12 cellular contexts compared by ENCODE assay signal in genomic region chr11:35177370-35177769, GRCh38. TPM values are rescaled to one million over a fixed set of nuclear protein-coding genes. Genes with fewer than 3 reads are reported as not detected.
DNase-seq lines count a peak whose midpoint lies in the region; ATAC-seq and TF ChIP-seq lines count a peak whose summit lies in the region.
"Had no signal": no experiment of that assay in that cellular context is flagged by ENCODE, and none has a peak within 500 bp of the region (broad histone marks: within the 10 kb centered on the region; RNA-seq: fewer than 3 reads in every experiment).

No MANE protein-coding gene starts in this region.

- H3K4me2 ChIP-seq in osteoblast (ENCODE audit: insufficient read depth, low read length), result no peak overlapping the region

- WGBS in psoas muscle, 3 donors, result 71 to 81% (median 74%) methylated on average over 5 of the region's 5 CpGs

- peak overlapping the region; percentile 29 for H3K4me3 Mint-ChIP-seq in activated naive CD8-positive, alpha-beta T cell treated with anti-CD3 and anti-CD28 coated beads, Interleukin-2, amount 10 ng/mL, durations not matched to agents 7 days and 5 days

- no peaks in the 10 kb centered on the region for H3K9me3 ChIP-seq in osteoblast (ENCODE audit: low read depth, low read length)
- H3K9me3 ChIP-seq in psoas muscle, result no peaks in the 10 kb centered on the region
- H3K9me3 ChIP-seq: heart right ventricle had no signal

- peak; percentile 81 for ATAC-seq in activated naive CD8-positive, alpha-beta T cell treated with anti-CD3 and anti-CD28 coated beads, Interleukin-2, amount 10 ng/mL, durations not matched to agents 7 days and 5 days (ENCODE audit: low read depth)
- ATAC-seq in GM21360 (IDR thresholded peaks at IDR 0.05; ENCODE audit: unreplicated experiment) (no peak), psoas muscle (no peak)
- ATAC-seq: heart right ventricle had no signal

- intact Hi-C loops in psoas muscle (cut with DNase I), result no loop called here

- peak overlapping the region; percentile 85 for H3K27ac Mint-ChIP-seq in activated naive CD8-positive, alpha-beta T cell treated with anti-CD3 and anti-CD28 coated beads, Interleukin-2, amount 10 ng/mL, durations not matched to agents 7 days and 5 days

- no peaks in the 10 kb centered on the region for H3K27me3 ChIP-seq in osteoblast (ENCODE audit: insufficient read depth, low read length)
- H3K27me3 ChIP-seq in psoas muscle (ENCODE audit: insufficient read depth in 3 of 3, low read length in 2 of 3), result no peaks in the 10 kb centered on the region
- H3K27me3 ChIP-seq: heart right ventricle had no signal

- H3K27ac ChIP-seq in osteoblast (ENCODE audit: low read depth, low read length) (peak overlapping the region; percentile 83), psoas muscle (no peak overlapping the region)
- H3K27ac ChIP-seq: HL-60 had no signal

- H3K36me3 Mint-ChIP-seq in activated naive CD8-positive, alpha-beta T cell treated with anti-CD3 and anti-CD28 coated beads, Interleukin-2, amount 10 ng/mL, durations not matched to agents 7 days and 5 days, result peaks cover 45% of the 10 kb centered on the region

- H3K9me3 Mint-ChIP-seq in activated naive CD8-positive, alpha-beta T cell treated with anti-CD3 and anti-CD28 coated beads, Interleukin-2, amount 10 ng/mL, durations not matched to agents 7 days and 5 days, result no peaks in the 10 kb centered on the region

- H3K4me1 ChIP-seq in osteoblast (ENCODE audit: insufficient read depth, low read length) (peaks cover 80% of the 10 kb centered on the region), psoas muscle (peaks cover 9% of the 10 kb centered on the region)

- H3K36me3 ChIP-seq in osteoblast (ENCODE audit: insufficient read depth, low read length) (peaks cover 52% of the 10 kb centered on the region), psoas muscle (ENCODE audit: insufficient read depth in 1 of 2, low read depth in 1 of 2) (peaks cover 0 to 17% of the 10 kb centered on the region in 2 donors)

- H3K4me3 ChIP-seq in osteoblast (ENCODE audit: insufficient read depth, low read length) (no peak overlapping the region), psoas muscle (no peak overlapping the region)
- H3K4me3 ChIP-seq: heart right ventricle had no signal

- no peak for TF ChIP-seq CTCF in osteoblast (IDR thresholded peaks at IDR 0.05; ENCODE audit: extremely low read depth, low read depth, low read length)
- TF ChIP-seq CTCF in psoas muscle (IDR thresholded peaks at IDR 0.05), result no peak

- no peaks in the 10 kb centered on the region for H3K27me3 Mint-ChIP-seq in activated naive CD8-positive, alpha-beta T cell treated with anti-CD3 and anti-CD28 coated beads, Interleukin-2, amount 10 ng/mL, durations not matched to agents 7 days and 5 days

- peaks cover 24% of the 10 kb centered on the region for H4K20me1 ChIP-seq in osteoblast (ENCODE audit: insufficient read depth, low read length)

- H3K4me1 Mint-ChIP-seq in activated naive CD8-positive, alpha-beta T cell treated with anti-CD3 and anti-CD28 coated beads, Interleukin-2, amount 10 ng/mL, durations not matched to agents 7 days and 5 days, result peaks cover 81% of the 10 kb centered on the region

- POLR2A ChIA-PET in activated naive CD8-positive, alpha-beta T cell treated with anti-CD3 and anti-CD28 coated beads, Interleukin-2, amount 10 ng/mL, durations not matched to agents 7 days and 5 days (lab: Charles Lee), result interaction anchor here (0.9 to 9.5 kb wide), 9 partner anchors 14 to 173 kb away, joined by 3 to 186 read pairs (median 5); partner anchors contain the start of gene CD44

- no peak overlapping the region for H2AFZ ChIP-seq in osteoblast (ENCODE audit: low read length)

- DNase-seq in NCI-H510A treated with DMSO at 0.1 percent for 48 hours (lab: John Stamatoyannopoulos, UW) (peak; percentile 57), NCI-H510A (lab: John Stamatoyannopoulos, UW) (no peak), NCI-H187 treated with DMSO at 0.1 percent for 48 hours (lab: John Stamatoyannopoulos, UW) (peak; percentile 72), osteoblast (ENCODE audit: insufficient read length, low spot score, missing footprints) (no peak), AG08395 (ENCODE audit: low spot score) (no peak), psoas muscle (no peak)
- no peak for DNase-seq in activated naive CD8-positive, alpha-beta T cell treated with anti-CD3 and anti-CD28 coated beads, Interleukin-2, amount 10 ng/mL, durations not matched to agents 7 days and 5 days
- DNase-seq: DND-41, heart right ventricle, NCI-H1092 had no signal

- H3K79me2 ChIP-seq in osteoblast (ENCODE audit: insufficient read depth, low read length), result peaks cover 86% of the 10 kb centered on the region

RNA-seq across cellular contexts. Expression of gene CD44, which starts 38.4 kb away (rescaled TPM):
- 100 to 1,000 TPM; 551 to 555 TPM for total RNA-seq in activated naive CD8-positive, alpha-beta T cell treated with anti-CD3 and anti-CD28 coated beads, Interleukin-2, amount 10 ng/mL, durations not matched to agents 7 days and 5 days
- total RNA-seq in osteoblast, result 238 and 268 TPM in 2 replicates
- total RNA-seq in psoas muscle, result 10 to 100 TPM; 23.2 to 35.4 (median 25.5) TPM
- 1 to 10 TPM; 3.4 to 9.9 (median 9.8) TPM for polyA plus RNA-seq in psoas muscle

Comparison
In these comparisons a context has a peak if more than half of its experiments do, and no peak if none do; other contexts are left out.
1. DNase-seq: peak in NCI-H510A treated with DMSO at 0.1 percent for 48 hours (single experiment) and NCI-H187 treated with DMSO at 0.1 percent for 48 hours (single experiment); none in NCI-H510A (single experiment), activated naive CD8-positive, alpha-beta T cell treated with anti-CD3 and anti-CD28 coated beads, Interleukin-2, amount 10 ng/mL, durations not matched to agents 7 days and 5 days (single experiment), osteoblast (single experiment), AG08395 (single experiment) and psoas muscle (0 of 2).